Comparison of ENCODE assay signal across 9 cellular contexts in the genomic region with DNA sequence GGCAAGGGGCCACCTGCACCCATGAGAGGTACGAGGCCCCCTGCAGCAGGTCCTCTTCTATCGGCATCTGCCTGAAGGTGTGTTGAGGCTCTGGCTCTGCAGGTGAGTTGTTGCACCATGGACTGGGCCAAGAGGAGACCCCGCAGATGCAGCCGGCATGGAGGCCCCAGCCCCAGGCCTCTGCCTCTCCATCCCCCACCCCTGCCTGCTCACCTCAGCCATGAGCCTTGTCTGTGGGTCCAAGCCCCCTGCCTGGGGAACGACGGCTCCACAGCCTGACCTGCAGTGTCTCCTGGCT.
"Had no signal": no experiment of that assay in that cellular context is flagged by ENCODE, and none has a peak within 500 bp of the region (broad histone marks: within the 10 kb centered on the region; RNA-seq: fewer than 3 reads in every experiment).

No MANE protein-coding gene starts in this region.

- ATAC-seq: HepG2 had no signal

- H3K36me3 Mint-ChIP-seq: IgD-negative memory B cell had no signal

- H3K27ac Mint-ChIP-seq: H9, IgD-negative memory B cell had no signal

- H3K4me3 Mint-ChIP-seq: H9, IgD-negative memory B cell had no signal

- FAIRE-seq: H54, HepG2 had no signal

- H3K9ac ChIP-seq: KMS-11 had no signal

- H3K4me2 ChIP-seq: KMS-11 had no signal

- DNase-seq: GOT3, H9, HCEC 1CT, KBM-7 had no signal

- H3K9me3 Mint-ChIP-seq: H9 had no signal

- H3K27ac ChIP-seq: HL-60, KMS-11 had no signal
